In the genomic region with DNA sequence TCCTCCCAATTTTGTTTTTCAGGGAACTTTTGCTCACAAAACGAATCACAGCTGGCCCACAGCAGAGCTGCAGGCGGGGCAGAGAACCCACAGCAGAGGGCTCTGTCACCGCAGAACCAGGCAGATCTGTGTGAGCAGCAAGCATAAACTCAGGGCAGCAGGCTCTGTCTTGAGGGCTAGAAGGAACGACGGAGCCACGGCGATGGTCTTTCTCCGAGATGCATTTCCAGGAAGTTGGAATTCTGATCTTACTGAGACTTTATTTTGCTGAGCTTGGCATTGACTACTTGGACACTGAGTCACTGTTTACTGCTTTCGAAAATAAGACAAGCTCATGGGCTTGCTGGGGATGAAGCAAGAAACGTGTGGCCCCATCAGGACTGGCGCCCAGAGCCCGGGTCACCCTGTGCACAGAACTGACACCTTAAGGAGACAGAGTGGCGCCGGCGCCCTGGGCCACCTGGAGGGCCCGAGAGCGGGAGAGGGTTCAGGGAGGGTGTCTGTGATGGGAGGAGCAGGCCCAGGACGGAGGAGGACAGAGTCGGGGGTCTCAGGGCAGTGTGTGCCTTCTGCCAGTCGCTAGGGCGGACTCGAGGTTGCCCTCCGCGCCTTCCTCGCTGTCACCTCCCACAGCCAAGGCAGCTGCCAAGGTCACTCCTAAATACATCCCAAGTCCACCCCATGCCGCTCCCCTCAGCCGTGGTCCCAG, we compare ENCODE assay signal across 16 cellular contexts.
A peak's percentile ranks its signal among the peaks of the same experiment; 100 is the strongest.
DNase-seq lines count a peak whose midpoint lies in the region; FAIRE-seq lines count a peak whose summit lies in the region.
"Had no signal": no experiment of that assay in that cellular context is flagged by ENCODE, and none has a peak within 500 bp of the region (broad histone marks: within the 10 kb centered on the region; RNA-seq: fewer than 3 reads in every experiment).

No MANE protein-coding gene starts in this region.

- H3K4me3 ChIP-seq in small intestine (ENCODE audit: low read depth in 1 of 2, low read length in 2 of 2): no peak overlapping the region
- H3K4me3 ChIP-seq: SK-N-MC, uterus had no signal

- FAIRE-seq in small intestine (lab: Jason Lieb, UNC): no peak
- FAIRE-seq: TTC549 had no signal

- H3K36me3 ChIP-seq in small intestine (ENCODE audit: control insufficient read depth in 2 of 2, insufficient read depth in 2 of 2, low read length in 2 of 2): no peaks in the 10 kb centered on the region
- H3K36me3 ChIP-seq: uterus had no signal

- H3K4me1 ChIP-seq in small intestine (ENCODE audit: control insufficient read depth in 2 of 2, insufficient read depth in 1 of 2, low read depth in 1 of 2, low read length in 1 of 2): no peaks in the 10 kb centered on the region
- H3K4me1 ChIP-seq: uterus had no signal

- peaks cover 0 to 3% of the 10 kb centered on the region in 2 donors for H3K27me3 ChIP-seq in small intestine (ENCODE audit: control insufficient read depth in 2 of 2, insufficient read depth in 2 of 2, low read length in 2 of 2)
- H3K27me3 ChIP-seq: uterus had no signal

- WGBS in small intestine, 3 donors: 80 to 90% (median 83%) methylated on average over 23 to 27 of the region's 27 CpGs

- peak overlapping the region in 1 of 2 donors; percentile 78 for H3K27ac ChIP-seq in small intestine (ENCODE audit: low read depth in 1 of 2, low read length in 1 of 2)
- H3K27ac ChIP-seq: SK-N-MC, uterus had no signal

- DNase-seq in HCEC 1CT (peak; percentile 68), dedifferentiated amniotic fluid mesenchymal stem cell (ENCODE audit: extremely low spot score) (peak; percentile 18), mesenteric fat pad (ENCODE audit: low spot score) (peak; percentile 73), ureter (ENCODE audit: low spot score) (peak; percentile 43), NCI-H446 treated with DMSO at 0.1 percent for 48 hours (lab: John Stamatoyannopoulos, UW) (no peak), small intestine (no peak)
- no peak for DNase-seq in activated T-cell treated with anti-CD3 and anti-CD28 coated beads, Interleukin-2, amount 50 U/mL, for 48 hours
- DNase-seq: activated CD4-positive, alpha-beta T cell treated with anti-CD3 and anti-CD28 coated beads, Interleukin-2, amount 10 ng/mL, durations not matched to agents 7 days and 5 days; anterior cingulate cortex; CD4-positive, alpha-beta memory T cell; Kasumi-1; NCI-H146; stimulated activated CD4-positive, alpha-beta T cell treated with anti-CD3 and anti-CD28 coated beads, Interleukin-4, amount 100 ng/mL, for 24 hours; uterus had no signal

- no peaks in the 10 kb centered on the region for H3K9me3 ChIP-seq in small intestine (ENCODE audit: control insufficient read depth, low read depth)
- H3K9me3 ChIP-seq: uterus had no signal

Comparison
In these comparisons a context has a peak if more than half of its experiments do, and no peak if none do; other contexts are left out.
1. DNase-seq: peak in HCEC 1CT (single experiment), dedifferentiated amniotic fluid mesenchymal stem cell (single experiment), mesenteric fat pad (single experiment) and ureter (single experiment); none in activated T-cell treated with anti-CD3 and anti-CD28 coated beads, Interleukin-2, amount 50 U/mL, for 48 hours (0 of 2), NCI-H446 treated with DMSO at 0.1 percent for 48 hours (single experiment) and small intestine (single experiment).